26 cellular contexts compared by ENCODE assay signal in the genomic region with DNA sequence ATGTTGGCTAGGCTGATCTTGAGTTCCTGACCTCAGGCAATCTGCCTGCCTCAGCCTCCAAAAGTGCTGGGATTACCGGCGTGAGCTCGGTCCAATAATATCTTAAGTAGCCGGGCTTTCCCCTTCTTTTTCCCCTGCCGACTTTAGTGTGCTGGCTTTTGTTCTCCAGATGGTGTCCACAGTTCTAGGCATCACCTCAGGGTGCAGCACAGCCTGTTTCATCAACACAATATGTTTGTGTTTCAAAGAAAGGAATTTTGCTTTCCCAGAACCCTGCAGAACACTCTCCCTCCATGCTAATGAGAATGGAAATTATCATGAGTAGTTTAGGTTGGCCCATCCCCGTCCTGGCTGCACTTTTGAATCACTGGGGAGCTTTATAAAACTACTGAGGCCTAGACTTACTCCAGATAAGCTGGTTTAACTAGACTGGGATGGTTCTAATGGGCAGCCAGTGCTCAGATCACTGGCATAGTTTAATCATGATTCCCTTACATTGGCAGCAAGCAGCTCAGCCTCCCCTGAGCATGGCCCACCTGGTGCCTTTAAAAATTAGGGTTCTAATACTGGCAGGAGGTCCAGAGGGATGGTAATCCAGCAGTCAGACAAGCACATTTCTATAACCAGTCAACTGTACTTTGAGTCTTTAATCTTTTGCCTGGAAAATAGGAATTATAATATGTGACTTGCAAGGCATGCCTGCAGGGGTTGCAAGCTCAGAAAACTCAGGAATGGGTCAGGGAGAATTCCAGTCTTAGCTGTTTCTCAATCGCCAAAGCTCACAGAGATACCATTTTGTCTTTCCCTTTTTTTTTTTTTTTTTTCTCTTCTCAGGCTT.
DNase-seq lines count a peak whose midpoint lies in the region; ATAC-seq lines count a peak whose summit lies in the region.
"Had no signal": no experiment of that assay in that cellular context is flagged by ENCODE, and none has a peak within 500 bp of the region (broad histone marks: within the 10 kb centered on the region; RNA-seq: fewer than 3 reads in every experiment).

No MANE protein-coding gene starts in this region.

- intact Hi-C loops in activated CD4-positive, alpha-beta T cell treated with anti-CD3 and anti-CD28 coated beads, Interleukin-2, amount 10 ng/mL, durations not matched to agents 24 days and 14 days (cut with micrococcal nuclease), result no loop called here

- H3K27ac Mint-ChIP-seq in activated CD4-positive, alpha-beta T cell treated with anti-CD3 and anti-CD28 coated beads, Interleukin-2, amount 10 ng/mL, durations not matched to agents 24 days and 14 days, result peak overlapping the region; percentile 64
- peak overlapping the region; percentile 94 for H3K27ac Mint-ChIP-seq in T-helper 17 cell
- H3K27ac Mint-ChIP-seq: activated B cell treated with CpG ODN at 0.5 μM for 24 hours had no signal

- H3K9ac ChIP-seq in trophoblast cell (ENCODE audit: low read length), result no peak overlapping the region
- H3K9ac ChIP-seq: SK-N-SH had no signal

- H3K18ac ChIP-seq in trophoblast cell (ENCODE audit: low read length), result no peak overlapping the region

- H3K4me2 ChIP-seq in trophoblast cell (ENCODE audit: low read length), result no peak overlapping the region
- H3K4me2 ChIP-seq: SK-N-SH had no signal

- no peaks in the 10 kb centered on the region for H3K36me3 ChIP-seq in trophoblast cell (ENCODE audit: control insufficient read depth in 1 of 2, insufficient read depth in 2 of 2, low read length in 2 of 2)
- H3K36me3 ChIP-seq: left lung, suprapubic skin had no signal

- H3K4me3 Mint-ChIP-seq in activated CD4-positive, alpha-beta T cell treated with anti-CD3 and anti-CD28 coated beads, Interleukin-2, amount 10 ng/mL, durations not matched to agents 24 days and 14 days, result no peak overlapping the region
- H3K4me3 Mint-ChIP-seq in T-helper 17 cell, result no peak overlapping the region
- H3K4me3 Mint-ChIP-seq: activated B cell treated with CpG ODN at 0.5 μM for 24 hours; stimulated activated naive B cell treated with anti-CD40 and anti-IgM and Interleukin-4, amounts not matched to agents 10 μg/mL and 1 μg/mL and 100 μg/mL, for 72 hours had no signal

- WGBS in trophoblast cell (ENCODE audit: extremely low coverage, insufficient coverage, insufficient read length), result no CpG with 5 or more reads among the region's 7 CpGs

- H3K4me3 ChIP-seq in trophoblast cell (ENCODE audit: low read depth, low read length), result no peak overlapping the region
- H3K4me3 ChIP-seq: body of pancreas, left lung, suprapubic skin had no signal

- peaks cover 75% of the 10 kb centered on the region for H3K4me1 Mint-ChIP-seq in activated CD4-positive, alpha-beta T cell treated with anti-CD3 and anti-CD28 coated beads, Interleukin-2, amount 10 ng/mL, durations not matched to agents 24 days and 14 days
- H3K4me1 Mint-ChIP-seq in T-helper 17 cell, result peaks cover 65% of the 10 kb centered on the region

- H2AK5ac ChIP-seq in trophoblast cell (ENCODE audit: low read length), result no peak overlapping the region

- H3K4me1 ChIP-seq in trophoblast cell (ENCODE audit: control insufficient read depth in 1 of 2, insufficient read depth in 2 of 2, low read length in 2 of 2), result peaks cover 0 to 10% of the 10 kb centered on the region in 2 experiments
- H3K4me1 ChIP-seq: body of pancreas, left lung, suprapubic skin had no signal

- no peaks in the 10 kb centered on the region for H3K79me2 ChIP-seq in trophoblast cell (ENCODE audit: control insufficient read depth, insufficient read depth, low read length, poor library complexity)

- no peak overlapping the region for H2AFZ ChIP-seq in trophoblast cell (ENCODE audit: insufficient read depth, low read length, poor library complexity)

- H3K79me1 ChIP-seq in trophoblast cell (ENCODE audit: low read length), result no peaks in the 10 kb centered on the region

- no peaks in the 10 kb centered on the region for H3K9me3 ChIP-seq in T-helper 17 cell (ENCODE audit: control insufficient read depth, low read length, poor library complexity, severe bottlenecking)
- no peaks in the 10 kb centered on the region for H3K9me3 ChIP-seq in trophoblast cell (ENCODE audit: insufficient read depth, low read depth, low read length)
- H3K9me3 ChIP-seq: body of pancreas, left lung, SK-N-SH, suprapubic skin had no signal

- H3K27me3 ChIP-seq in trophoblast cell (ENCODE audit: insufficient read depth, low read length), result no peaks in the 10 kb centered on the region
- H3K27me3 ChIP-seq: body of pancreas, left lung, suprapubic skin had no signal

- H2BK120ac ChIP-seq in trophoblast cell (ENCODE audit: insufficient read depth, low read length, poor library complexity), result no peak overlapping the region

- H3K36me3 Mint-ChIP-seq in activated CD4-positive, alpha-beta T cell treated with anti-CD3 and anti-CD28 coated beads, Interleukin-2, amount 10 ng/mL, durations not matched to agents 24 days and 14 days (ENCODE audit: low read depth), result peaks cover 2% of the 10 kb centered on the region
- no peaks in the 10 kb centered on the region for H3K36me3 Mint-ChIP-seq in T-helper 17 cell (ENCODE audit: low read depth)
- H3K36me3 Mint-ChIP-seq: activated naive CD4-positive, alpha-beta T cell treated with anti-CD3 and anti-CD28 coated beads, Interleukin-2, amount 50 U/mL, for 72 hours; stimulated activated naive B cell treated with anti-CD40 and anti-IgM and Interleukin-4, amounts not matched to agents 10 μg/mL and 1 μg/mL and 100 μg/mL, for 72 hours had no signal

- no peak overlapping the region for H4K91ac ChIP-seq in trophoblast cell (ENCODE audit: low read depth, low read length)

- H2BK5ac ChIP-seq in trophoblast cell (ENCODE audit: low read depth, low read length, poor library complexity), result no peak overlapping the region

- H2BK12ac ChIP-seq in trophoblast cell (ENCODE audit: low read length), result no peak overlapping the region

- H3K4ac ChIP-seq in trophoblast cell (ENCODE audit: low read depth, low read length), result no peak overlapping the region

- H3K9me3 Mint-ChIP-seq in activated CD4-positive, alpha-beta T cell treated with anti-CD3 and anti-CD28 coated beads, Interleukin-2, amount 10 ng/mL, durations not matched to agents 24 days and 14 days, result no peaks in the 10 kb centered on the region
- H3K9me3 Mint-ChIP-seq: activated B cell treated with CpG ODN at 0.5 μM for 24 hours; activated naive CD4-positive, alpha-beta T cell treated with anti-CD3 and anti-CD28 coated beads, Interleukin-2, amount 50 U/mL, for 72 hours; stimulated activated naive B cell treated with anti-CD40 and anti-IgM and Interleukin-4, amounts not matched to agents 10 μg/mL and 1 μg/mL and 100 μg/mL, for 72 hours had no signal

- no peak for ATAC-seq in T-helper 17 cell
- ATAC-seq in GM18870 (IDR thresholded peaks at IDR 0.05; ENCODE audit: unreplicated experiment), result no peak
- ATAC-seq: activated naive CD4-positive, alpha-beta T cell treated with anti-CD3 and anti-CD28 coated beads, Interleukin-2, amount 50 U/mL, for 72 hours; body of pancreas; left lung; stimulated activated naive B cell treated with anti-CD40 and anti-IgM and Interleukin-4, amounts not matched to agents 10 μg/mL and 1 μg/mL and 100 μg/mL, for 72 hours had no signal

- no peak overlapping the region for H3K14ac ChIP-seq in trophoblast cell (ENCODE audit: low read length)

- H3K27ac ChIP-seq in trophoblast cell (ENCODE audit: low read depth, low read length), result no peak overlapping the region
- H3K27ac ChIP-seq: body of pancreas, left lung, suprapubic skin had no signal

- no peak for DNase-seq in activated CD4-positive, alpha-beta T cell treated with anti-CD3 and anti-CD28 coated beads, Interleukin-2, amount 10 ng/mL, durations not matched to agents 24 days and 14 days
- no peak for DNase-seq in activated CD4-positive, alpha-beta T cell treated with anti-CD3 and anti-CD28 coated beads for 4 hours
- DNase-seq in T-helper 17 cell, result no peak
- DNase-seq in cerebellar cortex (ENCODE audit: low spot score), result peak; percentile 64
- peak; percentile 54 to 86 for DNase-seq in trophoblast cell
- DNase-seq in inferior parietal cortex (ENCODE audit: extremely low spot score), result no peak
- no peak for DNase-seq in NCI-H128 (lab: John Stamatoyannopoulos, UW; ENCODE audit: unreplicated experiment)
- DNase-seq: activated B cell treated with CpG ODN at 0.5 μM for 24 hours; body of pancreas; effector CD4-positive, alpha-beta T cell; erythroblast; HCEC 1CT; Kasumi-1; left lung; mesendoderm; NCI-H187; NCI-H526 treated with DMSO at 0.1 percent for 48 hours; nucleus accumbens; retina; SK-N-SH; stimulated activated CD4-positive, alpha-beta T cell treated with anti-CD3 and anti-CD28 coated beads, Interleukin-2, amount 100 ng/mL, for 48 hours; stimulated activated naive B cell treated with anti-CD40 and anti-IgM and Interleukin-4, amounts not matched to agents 10 μg/mL and 1 μg/mL and 100 μg/mL, for 72 hours; T1000 had no signal

- no peaks in the 10 kb centered on the region for H3K27me3 Mint-ChIP-seq in activated CD4-positive, alpha-beta T cell treated with anti-CD3 and anti-CD28 coated beads, Interleukin-2, amount 10 ng/mL, durations not matched to agents 24 days and 14 days
- no peaks in the 10 kb centered on the region for H3K27me3 Mint-ChIP-seq in T-helper 17 cell
- H3K27me3 Mint-ChIP-seq: activated B cell treated with CpG ODN at 0.5 μM for 24 hours; stimulated activated naive B cell treated with anti-CD40 and anti-IgM and Interleukin-4, amounts not matched to agents 10 μg/mL and 1 μg/mL and 100 μg/mL, for 72 hours had no signal

- H4K12ac ChIP-seq in trophoblast cell (ENCODE audit: low read depth, low read length), result no peak overlapping the region

- H4K8ac ChIP-seq in trophoblast cell (ENCODE audit: low read depth, low read length), result no peak overlapping the region

- no peak overlapping the region for H3K23ac ChIP-seq in trophoblast cell (ENCODE audit: low read length)

Comparison
In these comparisons a context has a peak if more than half of its experiments do, and no peak if none do; other contexts are left out.
1. DNase-seq: peak in cerebellar cortex (single experiment) and trophoblast cell (2 of 2); none in activated CD4-positive, alpha-beta T cell treated with anti-CD3 and anti-CD28 coated beads, Interleukin-2, amount 10 ng/mL, durations not matched to agents 24 days and 14 days (single experiment), activated CD4-positive, alpha-beta T cell treated with anti-CD3 and anti-CD28 coated beads for 4 hours (0 of 2), T-helper 17 cell (0 of 3), inferior parietal cortex (single experiment) and NCI-H128 (single experiment).